In the genomic region with DNA sequence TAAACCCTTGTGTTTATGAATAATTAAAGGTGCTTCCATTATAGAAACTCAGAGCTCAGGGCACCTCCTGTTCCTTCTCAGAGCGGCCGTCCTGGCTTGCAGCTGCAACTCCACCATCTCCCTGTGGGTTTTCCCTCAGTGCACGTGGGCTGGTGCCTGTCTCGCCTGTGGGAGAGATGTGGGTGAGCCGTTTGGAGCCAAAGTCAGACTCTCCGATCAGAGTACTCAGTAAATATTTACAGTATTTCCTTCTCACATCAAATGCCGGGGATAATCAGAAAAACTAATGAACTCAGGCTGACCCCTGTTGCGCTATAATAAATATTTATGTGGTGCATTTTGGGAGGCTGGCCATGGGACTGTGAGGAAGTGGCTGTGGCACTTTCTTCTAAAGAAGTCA, we compare ENCODE assay signal across 2 cellular contexts.
TF ChIP-seq lines count a peak whose summit lies in the region.

No MANE protein-coding gene starts in this region.

TF ChIP-seq in liver, 16 proteins besides CTCF, POLR2A, EP300 and RAD21 (continued from another document):
- TF ChIP-seq, protein P1, sequence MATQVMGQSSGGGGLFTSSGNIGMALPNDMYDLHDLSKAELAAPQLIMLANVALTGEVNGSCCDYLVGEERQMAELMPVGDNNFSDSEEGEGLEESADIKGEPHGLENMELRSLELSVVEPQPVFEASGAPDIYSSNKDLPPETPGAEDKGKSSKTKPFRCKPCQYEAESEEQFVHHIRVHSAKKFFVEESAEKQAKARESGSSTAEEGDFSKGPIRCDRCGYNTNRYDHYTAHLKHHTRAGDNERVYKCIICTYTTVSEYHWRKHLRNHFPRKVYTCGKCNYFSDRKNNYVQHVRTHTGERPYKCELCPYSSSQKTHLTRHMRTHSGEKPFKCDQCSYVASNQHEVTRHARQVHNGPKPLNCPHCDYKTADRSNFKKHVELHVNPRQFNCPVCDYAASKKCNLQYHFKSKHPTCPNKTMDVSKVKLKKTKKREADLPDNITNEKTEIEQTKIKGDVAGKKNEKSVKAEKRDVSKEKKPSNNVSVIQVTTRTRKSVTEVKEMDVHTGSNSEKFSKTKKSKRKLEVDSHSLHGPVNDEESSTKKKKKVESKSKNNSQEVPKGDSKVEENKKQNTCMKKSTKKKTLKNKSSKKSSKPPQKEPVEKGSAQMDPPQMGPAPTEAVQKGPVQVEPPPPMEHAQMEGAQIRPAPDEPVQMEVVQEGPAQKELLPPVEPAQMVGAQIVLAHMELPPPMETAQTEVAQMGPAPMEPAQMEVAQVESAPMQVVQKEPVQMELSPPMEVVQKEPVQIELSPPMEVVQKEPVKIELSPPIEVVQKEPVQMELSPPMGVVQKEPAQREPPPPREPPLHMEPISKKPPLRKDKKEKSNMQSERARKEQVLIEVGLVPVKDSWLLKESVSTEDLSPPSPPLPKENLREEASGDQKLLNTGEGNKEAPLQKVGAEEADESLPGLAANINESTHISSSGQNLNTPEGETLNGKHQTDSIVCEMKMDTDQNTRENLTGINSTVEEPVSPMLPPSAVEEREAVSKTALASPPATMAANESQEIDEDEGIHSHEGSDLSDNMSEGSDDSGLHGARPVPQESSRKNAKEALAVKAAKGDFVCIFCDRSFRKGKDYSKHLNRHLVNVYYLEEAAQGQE (IDR thresholded peaks at IDR 0.05): no peak
- TF ChIP-seq RXRA (IDR thresholded peaks at IDR 0.05) (peak; percentile 68 to 89), MAX (IDR thresholded peaks at IDR 0.05) (peak; percentile 21)

TF ChIP-seq in HepG2, 621 proteins besides CTCF, POLR2A, EP300 and RAD21 (continued from another document):
- TF ChIP-seq ZBTB40 (IDR thresholded peaks at IDR 0.05) (no peak), ZBTB40 (CRISPR knock-in tag; IDR thresholded peaks at IDR 0.05) (no peak), ZBTB4 (CRISPR knock-in tag; IDR thresholded peaks at IDR 0.05; ENCODE audit: borderline replicate concordance) (no peak), NFKB2 (CRISPR knock-in tag; IDR thresholded peaks at IDR 0.05; ENCODE audit: borderline replicate concordance) (no peak), SMARCC2 (IDR thresholded peaks at IDR 0.05) (no peak), ARID2 (CRISPR knock-in tag; IDR thresholded peaks at IDR 0.05; ENCODE audit: borderline replicate concordance) (no peak), ZBTB43 (CRISPR knock-in tag; conservative IDR thresholded peaks at IDR 0.05) (no peak), ZBTB8A (CRISPR knock-in tag; IDR thresholded peaks at IDR 0.05; ENCODE audit: borderline replicate concordance, low read depth) (no peak), ZNF557 (CRISPR knock-in tag; IDR thresholded peaks at IDR 0.05) (no peak), MAFF (IDR thresholded peaks at IDR 0.05; ENCODE audit: low read depth, low read length) (no peak), ZNF746 (CRISPR knock-in tag; IDR thresholded peaks at IDR 0.05) (no peak), U2AF2 (IDR thresholded peaks at IDR 0.05; ENCODE audit: low read depth, low read length) (no peak)
